ENCODE assay signal across 15 cellular contexts in genomic region chr11:69242583-69242940, GRCh38. TPM values are rescaled to one million over a fixed set of nuclear protein-coding genes. Genes with fewer than 3 reads are reported as not detected.
DNase-seq lines count a peak whose midpoint lies in the region; ATAC-seq and TF ChIP-seq lines count a peak whose summit lies in the region.
"Had no signal": no experiment of that assay in that cellular context is flagged by ENCODE, and none has a peak within 500 bp of the region (broad histone marks: within the 10 kb centered on the region; RNA-seq: fewer than 3 reads in every experiment).

No MANE protein-coding gene starts in this region.

- H3K4me1 Mint-ChIP-seq in activated naive CD4-positive, alpha-beta T cell treated with anti-CD3 and anti-CD28 coated beads, Interleukin-2, amount 10 ng/mL, durations not matched to agents 7 days and 5 days, result peaks cover 15% of the 10 kb centered on the region
- H3K4me1 Mint-ChIP-seq in type B pancreatic cell (ENCODE audit: unreplicated experiment), result peaks cover 12% of the 10 kb centered on the region
- H3K4me1 Mint-ChIP-seq: central memory CD8-positive, alpha-beta T cell had no signal

- H2AFZ ChIP-seq in OCI-LY3 (ENCODE audit: low read depth, low read length), result peak overlapping the region; percentile 92

- no peak for TF ChIP-seq EP300 in tibial nerve (IDR thresholded peaks at IDR 0.05)

- CTCF ChIA-PET in activated naive CD4-positive, alpha-beta T cell treated with anti-CD3 and anti-CD28 coated beads, Interleukin-2, amount 10 ng/mL, durations not matched to agents 7 days and 5 days (lab: Charles Lee), result interaction anchor here (0.7 kb wide), 1 partner anchor 1357 kb away, joined by 3 read pairs; no protein-coding TSS in a partner anchor

- no peak for ATAC-seq in HG02610 (IDR thresholded peaks at IDR 0.05; ENCODE audit: unreplicated experiment)
- ATAC-seq in foreskin keratinocyte, result no peak

- H3K9me3 Mint-ChIP-seq in activated naive CD4-positive, alpha-beta T cell treated with anti-CD3 and anti-CD28 coated beads, Interleukin-2, amount 10 ng/mL, durations not matched to agents 7 days and 5 days, result peaks cover 2% of the 10 kb centered on the region
- H3K9me3 Mint-ChIP-seq in type B pancreatic cell, result peaks cover 5% of the 10 kb centered on the region
- H3K9me3 Mint-ChIP-seq: central memory CD8-positive, alpha-beta T cell had no signal

- H3K4me2 ChIP-seq in OCI-LY3 (ENCODE audit: low read length), result peak overlapping the region; percentile 22

- no peak for TF ChIP-seq CTCF in OCI-LY3 (IDR thresholded peaks at IDR 0.05; ENCODE audit: low read depth, low read length)
- no peak for TF ChIP-seq CTCF in type B pancreatic cell (conservative IDR thresholded peaks at IDR 0.05)
- TF ChIP-seq CTCF in tibial nerve (IDR thresholded peaks at IDR 0.05), result no peak
- TF ChIP-seq CTCF in foreskin keratinocyte (conservative IDR thresholded peaks at IDR 0.05), result no peak

- H3K4me1 ChIP-seq in OCI-LY3 (ENCODE audit: low read length), result peaks cover 10% of the 10 kb centered on the region
- no peaks in the 10 kb centered on the region for H3K4me1 ChIP-seq in tibial nerve
- no peaks in the 10 kb centered on the region for H3K4me1 ChIP-seq in foreskin keratinocyte

- peak overlapping the region; percentile 81 for H3K27ac Mint-ChIP-seq in activated naive CD4-positive, alpha-beta T cell treated with anti-CD3 and anti-CD28 coated beads, Interleukin-2, amount 10 ng/mL, durations not matched to agents 7 days and 5 days
- H3K27ac Mint-ChIP-seq in type B pancreatic cell, result no peak overlapping the region

- peak overlapping the region; percentile 6; the same call in 1 of the 2 replicates for H3K9ac ChIP-seq in OCI-LY3 (ENCODE audit: low read length)

- no peak overlapping the region for H3K4me3 ChIP-seq in OCI-LY3 (ENCODE audit: low read length)
- no peak overlapping the region for H3K4me3 ChIP-seq in tibial nerve

- H3K36me3 ChIP-seq in OCI-LY3 (replicated peaks; ENCODE audit: low read depth, low read length) (no peaks in the 10 kb centered on the region), tibial nerve (no peaks in the 10 kb centered on the region)

- no peak for TF ChIP-seq POLR2A in tibial nerve (IDR thresholded peaks at IDR 0.05)

- DNase-seq in activated naive CD4-positive, alpha-beta T cell treated with anti-CD3 and anti-CD28 coated beads, Interleukin-2, amount 10 ng/mL, durations not matched to agents 7 days and 5 days, result no peak
- no peak for DNase-seq in activated naive CD4-positive, alpha-beta T cell treated with Interleukin-2 at 50 U/mL for 16 hours
- DNase-seq in islet precursor cell, result peak; percentile 23
- DNase-seq in type B pancreatic cell (ENCODE audit: extremely low spot score, unreplicated experiment), result peak; percentile 50
- DNase-seq in tibial nerve (ENCODE audit: low spot score in 2 of 2), result no peak
- DNase-seq in foreskin keratinocyte, result no peak
- DNase-seq: H7; mammary epithelial cell; NK-92 treated with Interleukin-12 subunit alpha and Interleukin-12 subunit beta, amount 100 ng/mL, for 24 hours; occipital lobe; stimulated activated CD4-positive, alpha-beta T cell treated with anti-CD3 and anti-CD28 coated beads, Interleukin-4, amount 100 ng/mL, for 4 hours had no signal

- H3K79me2 ChIP-seq in OCI-LY3 (ENCODE audit: low read length), result no peaks in the 10 kb centered on the region

- H3K27me3 ChIP-seq in OCI-LY3 (ENCODE audit: low read depth, low read length), result 0 out of 2 replicates have a peak, but pooled peaks cover 2% of the 10 kb centered on the region
- H3K27me3 ChIP-seq in tibial nerve, result no peaks in the 10 kb centered on the region
- H3K27me3 ChIP-seq in foreskin keratinocyte, result peaks cover 31% of the 10 kb centered on the region

- H3K4me3 Mint-ChIP-seq in activated naive CD4-positive, alpha-beta T cell treated with anti-CD3 and anti-CD28 coated beads, Interleukin-2, amount 10 ng/mL, durations not matched to agents 7 days and 5 days, result no peak overlapping the region
- no peak overlapping the region for H3K4me3 Mint-ChIP-seq in type B pancreatic cell
- H3K4me3 Mint-ChIP-seq: central memory CD8-positive, alpha-beta T cell had no signal

- peaks cover 11% of the 10 kb centered on the region for H3K27me3 Mint-ChIP-seq in activated naive CD4-positive, alpha-beta T cell treated with anti-CD3 and anti-CD28 coated beads, Interleukin-2, amount 10 ng/mL, durations not matched to agents 7 days and 5 days
- H3K27me3 Mint-ChIP-seq in type B pancreatic cell, result peaks cover 13% of the 10 kb centered on the region

- peaks cover 2% of the 10 kb centered on the region for H3K36me3 Mint-ChIP-seq in activated naive CD4-positive, alpha-beta T cell treated with anti-CD3 and anti-CD28 coated beads, Interleukin-2, amount 10 ng/mL, durations not matched to agents 7 days and 5 days
- no peaks in the 10 kb centered on the region for H3K36me3 Mint-ChIP-seq in type B pancreatic cell

- H3K27ac ChIP-seq in OCI-LY3 (ENCODE audit: low read length) (peak overlapping the region; percentile 10; the same call in 1 of the 2 replicates), tibial nerve (no peak overlapping the region), foreskin keratinocyte (no peak overlapping the region)

- no peaks in the 10 kb centered on the region for H4K20me1 ChIP-seq in OCI-LY3 (ENCODE audit: insufficient read depth, low read length)

- no peaks in the 10 kb centered on the region for H3K9me3 ChIP-seq in OCI-LY3 (ENCODE audit: insufficient read depth, low read length)
- peaks cover 0 to 6% (median 0%) of the 10 kb centered on the region in 4 donors for H3K9me3 ChIP-seq in tibial nerve

RNA-seq across cellular contexts. Expression of gene MYEOV, which starts 51.4 kb away (rescaled TPM):
- total RNA-seq in type B pancreatic cell (ENCODE audit: low replicate concordance), result 4.1 and 4.3 TPM in 2 replicates
- total RNA-seq in tibial nerve, result 10 to 100 TPM in 2 of 4 donors, 1 to 10 TPM in 2; 4.8 to 26.7 (median 9.4) TPM
- total RNA-seq in foreskin keratinocyte, result 3.0 and 5.4 TPM in 2 replicates
- polyA plus RNA-seq in foreskin keratinocyte, result 2.1 and 4.4 TPM in 2 replicates
- total RNA-seq: occipital lobe, urinary bladder had no signal

Comparison
In these comparisons a context has a peak if more than half of its experiments do, and no peak if none do; other contexts are left out.
1. DNase-seq: peak in islet precursor cell (single experiment) and type B pancreatic cell (single experiment); none in activated naive CD4-positive, alpha-beta T cell treated with anti-CD3 and anti-CD28 coated beads, Interleukin-2, amount 10 ng/mL, durations not matched to agents 7 days and 5 days (single experiment), activated naive CD4-positive, alpha-beta T cell treated with Interleukin-2 at 50 U/mL for 16 hours (single experiment), tibial nerve (0 of 2) and foreskin keratinocyte (0 of 2).